In the genomic region with DNA sequence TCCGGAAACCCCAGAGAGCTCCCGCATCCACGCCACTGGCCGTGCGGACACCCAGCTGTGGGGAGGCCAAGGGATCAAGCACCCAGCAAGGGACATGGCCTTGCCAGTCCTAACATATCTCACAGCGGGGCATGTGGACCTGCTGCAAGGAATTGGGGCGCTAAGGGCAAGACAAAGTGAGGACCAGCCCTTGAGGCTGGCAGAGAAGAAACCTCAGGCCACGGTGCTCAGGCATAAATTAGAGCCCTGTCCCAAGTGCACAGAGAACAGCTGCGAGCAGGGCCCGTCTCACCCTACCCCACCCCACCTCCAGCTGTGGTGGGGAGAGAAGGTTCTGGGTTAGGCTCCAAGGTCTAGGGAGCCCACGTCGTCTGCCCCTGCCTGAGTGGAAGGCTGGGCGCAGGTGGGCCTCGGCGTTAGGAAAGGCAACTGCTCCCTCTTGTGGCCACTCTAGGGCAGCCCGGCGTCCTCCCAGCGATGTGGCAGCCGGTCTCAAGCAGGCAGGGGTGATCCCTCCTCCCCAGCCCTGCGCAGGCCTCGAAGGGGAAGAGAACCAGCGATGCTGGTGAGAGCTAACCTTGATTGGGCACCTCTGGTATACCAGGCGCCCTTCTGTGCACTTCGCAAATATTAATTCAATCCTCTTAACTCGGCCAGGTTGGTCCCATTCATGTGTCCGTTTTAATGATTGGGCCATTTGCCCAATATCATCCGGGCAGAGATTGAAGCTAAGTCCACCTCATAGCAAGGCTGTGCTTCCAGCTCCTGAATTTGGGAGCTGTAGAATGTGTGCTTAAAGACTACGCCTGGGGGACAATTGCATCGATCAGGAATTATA, we compare ENCODE assay signal across 8 cellular contexts.
DNase-seq lines count a peak whose midpoint lies in the region; ATAC-seq lines count a peak whose summit lies in the region.

No MANE protein-coding gene starts in this region.

- ATAC-seq in HG03039 (IDR thresholded peaks at IDR 0.05; ENCODE audit: unreplicated experiment) (peak; percentile 70), HG03097 (IDR thresholded peaks at IDR 0.05; ENCODE audit: low FRiP score, unreplicated experiment) (no peak)

- DNase-seq in EL: peak; percentile 71
- peak; percentile 43 to 88 for DNase-seq in NCI-H526 (lab: John Stamatoyannopoulos, UW)
- peak; percentile 62 to 64 for DNase-seq in activated CD4-positive, alpha-beta T cell treated with anti-CD3 and anti-CD28 coated beads, Interleukin-2, amount 50 U/mL, for 4 hours
- peak; percentile 22 to 66 for DNase-seq in dermis microvascular lymphatic vessel endothelial cell (ENCODE audit: low read depth in 2 of 2)
- DNase-seq in lung microvascular endothelial cell (ENCODE audit: low read depth in 2 of 2): peak; percentile 69 to 78
- peak; percentile 60 for DNase-seq in stimulated activated CD8-positive, alpha-beta memory T cell treated with anti-CD3 and anti-CD28 coated beads, Interleukin-15, amount 100 ng/mL, for 24 hours (ENCODE audit: low read depth)
